Comparison of ENCODE assay signal across 1 cellular context in genomic region chr12:112107306-112107705, GRCh38.
TF ChIP-seq lines count a peak whose summit lies in the region.

No MANE protein-coding gene starts in this region.

TF ChIP-seq in HCT116, 20 proteins besides CTCF, POLR2A, EP300 and RAD21 (continued from another document):
- TF ChIP-seq REST (IDR thresholded peaks at IDR 0.05; ENCODE audit: low read depth) (no peak), YY1 (IDR thresholded peaks at IDR 0.05; ENCODE audit: extremely low read depth, insufficient replicate concordance, low read depth, low read length) (no peak), ZBTB33 (IDR thresholded peaks at IDR 0.05; ENCODE audit: extremely low read depth, insufficient replicate concordance, low read length) (no peak), FOSL1 (IDR thresholded peaks at IDR 0.05; ENCODE audit: low read depth) (no peak), EZH2 (IDR thresholded peaks at IDR 0.05) (no peak), ATF3 (IDR thresholded peaks at IDR 0.05) (no peak), JUND (IDR thresholded peaks at IDR 0.05) (no peak), POLR2AphosphoS5 (IDR thresholded peaks at IDR 0.05; ENCODE audit: low read depth, low read length) (no peak), SRF (IDR thresholded peaks at IDR 0.05; ENCODE audit: low read depth) (no peak), TCF7L2 (IDR thresholded peaks at IDR 0.05; ENCODE audit: borderline replicate concordance, extremely low read depth, insufficient read depth, insufficient read length) (no peak)
